ENCODE assay signal across 8 cellular contexts in genomic region chr11:747176-748006, GRCh38. TPM values are rescaled to one million over a fixed set of nuclear protein-coding genes. Genes with fewer than 3 reads are reported as not detected.
DNase-seq lines count a peak whose midpoint lies in the region; ATAC-seq and TF ChIP-seq lines count a peak whose summit lies in the region.

Gene TALDO1 (plus strand): TSS chr11:747464. CDS start chr11:747482, 18 bp downstream.

- H3K27ac ChIP-seq in left lung = peak within 1 kb of the TSS; percentile 80 to 90

- TF ChIP-seq CTCF in left lung (IDR thresholded peaks at IDR 0.05) = peak; percentile 15 to 34

- peaks cover 0 to 3% of the 10 kb centered on the region in 2 donors for H3K36me3 ChIP-seq in left lung

- H3K27me3 ChIP-seq in left lung = no peaks in the 10 kb centered on the region

- no peaks in the 10 kb centered on the region for H3K9me3 ChIP-seq in left lung

- H3K4me1 ChIP-seq in left lung = peaks cover 11 to 44% of the 10 kb centered on the region in 2 donors

- intact Hi-C loops in left lung (cut with DNase I) = no loop called here

- peak within 1 kb of the TSS; percentile 85 to 95 for H3K4me3 ChIP-seq in left lung

- ATAC-seq in GM19043 (IDR thresholded peaks at IDR 0.05; ENCODE audit: low read depth, unreplicated experiment) = peak; percentile 83
- ATAC-seq in HG03354 (IDR thresholded peaks at IDR 0.05; ENCODE audit: poor library complexity, severe bottlenecking, unreplicated experiment) = peak; percentile 89
- ATAC-seq in left lung = peak; percentile 98

- DNase-seq in Ammon's horn (ENCODE audit: low spot score) (peak; percentile 94), NCI-H446 treated with DMSO at 0.1 percent for 48 hours (lab: John Stamatoyannopoulos, UW) (peak; percentile 67), cortex of kidney (lab: John Stamatoyannopoulos, UW) (peak; percentile 51), left lung (peak; percentile 91 to 99)
- DNase-seq in activated CD4-positive, alpha-beta T cell treated with anti-CD3 and anti-CD28 coated beads for 48 hours = peak; percentile 91
- DNase-seq in stimulated activated CD4-positive, alpha-beta T cell treated with anti-CD3 and anti-CD28 coated beads, Interleukin-2, amount 100 ng/mL, for 48 hours = peak; percentile 85 to 89

RNA-seq across cellular contexts. Expression of gene TALDO1, which starts in this region (rescaled TPM):
- 100 to 1,000 TPM; 206 to 322 TPM for total RNA-seq in left lung

Comparison
In these comparisons a context has a peak if more than half of its experiments do, and no peak if none do; other contexts are left out.
1. Peak in every context shown above with its lines: DNase-seq, ATAC-seq, H3K4me3 ChIP-seq and H3K27ac ChIP-seq.